In the genomic region with DNA sequence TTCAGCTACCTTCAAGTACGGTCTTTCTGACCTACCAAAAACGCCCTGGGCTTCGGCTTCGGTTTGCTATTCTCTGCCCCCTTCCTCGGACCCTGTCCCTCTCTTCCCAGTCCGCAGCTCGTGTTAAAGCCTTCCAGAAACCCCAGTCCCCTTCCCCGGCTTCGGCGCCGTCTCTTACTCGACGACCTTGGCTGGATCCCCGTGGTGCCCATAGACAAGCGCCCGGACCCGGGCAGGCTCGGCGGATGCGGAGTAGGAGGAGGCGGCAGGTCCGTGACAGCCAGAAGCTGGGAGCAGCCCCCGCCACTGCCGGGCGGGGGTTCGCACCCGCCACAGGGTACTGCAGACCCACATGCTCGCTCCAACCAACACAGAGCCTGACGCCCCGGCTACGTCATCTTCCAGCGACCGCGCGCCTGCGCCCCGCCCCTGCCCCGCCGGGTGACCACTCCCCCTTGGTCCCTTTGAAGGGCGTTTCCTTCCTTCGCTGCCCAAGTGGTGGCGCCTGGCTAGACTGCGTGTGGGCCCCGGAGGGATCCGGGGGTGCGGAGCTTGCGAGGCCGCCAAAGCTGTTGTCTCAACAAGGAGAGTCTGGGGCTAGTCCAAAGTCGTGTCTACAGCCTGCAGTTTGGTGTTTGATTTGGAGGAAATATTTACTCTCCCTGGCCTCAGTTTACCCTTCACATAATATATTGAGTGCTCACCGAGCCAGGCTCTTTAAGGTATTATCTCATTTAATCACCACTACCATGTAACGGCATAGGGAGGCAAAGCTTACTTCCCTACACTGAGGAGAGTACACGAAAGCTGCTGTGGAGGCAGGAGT, we compare ENCODE assay signal across 8 cellular contexts. TPM values are rescaled to one million over a fixed set of nuclear protein-coding genes. Genes with fewer than 3 reads are reported as not detected.
DNase-seq lines count a peak whose midpoint lies in the region; ATAC-seq and TF ChIP-seq lines count a peak whose summit lies in the region.

A gene with protein sequence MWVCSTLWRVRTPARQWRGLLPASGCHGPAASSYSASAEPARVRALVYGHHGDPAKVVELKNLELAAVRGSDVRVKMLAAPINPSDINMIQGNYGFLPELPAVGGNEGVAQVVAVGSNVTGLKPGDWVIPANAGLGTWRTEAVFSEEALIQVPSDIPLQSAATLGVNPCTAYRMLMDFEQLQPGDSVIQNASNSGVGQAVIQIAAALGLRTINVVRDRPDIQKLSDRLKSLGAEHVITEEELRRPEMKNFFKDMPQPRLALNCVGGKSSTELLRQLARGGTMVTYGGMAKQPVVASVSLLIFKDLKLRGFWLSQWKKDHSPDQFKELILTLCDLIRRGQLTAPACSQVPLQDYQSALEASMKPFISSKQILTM (minus strand): TSS at position 382 of the 826 bp plus-strand sequence. CDS start 28 bp downstream, at position 354.

- no peaks in the 10 kb centered on the region for H3K9me3 ChIP-seq in CD4-positive, CD25-positive, alpha-beta regulatory T cell (ENCODE audit: control insufficient read depth in 2 of 2, low read length in 2 of 2)
- H3K9me3 ChIP-seq in ectodermal cell (ENCODE audit: control insufficient read depth, low read length) (no peaks in the 10 kb centered on the region), lower lobe of right lung (no peaks in the 10 kb centered on the region)

- H3K4me1 Mint-ChIP-seq in CD4-positive, CD25-positive, alpha-beta regulatory T cell: peaks cover 14 to 27% (median 19%) of the 10 kb centered on the region in 4 donors
- H3K4me1 Mint-ChIP-seq in activated CD8-positive, alpha-beta T cell treated with anti-CD3 and anti-CD28 coated beads for 36 hours (ENCODE audit: low read depth): peaks cover 21% of the 10 kb centered on the region

- peak within 1 kb of the TSS; percentile 63 for H3K27ac ChIP-seq in CD4-positive, CD25-positive, alpha-beta regulatory T cell (ENCODE audit: insufficient read depth, low read length, poor library complexity, severe bottlenecking)
- H3K27ac ChIP-seq in ectodermal cell (ENCODE audit: insufficient read depth, low read depth, low read length, poor library complexity, severe bottlenecking) (no peak within 1 kb of the TSS), lower lobe of right lung (peak within 1 kb of the TSS; percentile 59)

- POLR2A ChIA-PET in activated CD8-positive, alpha-beta T cell treated with anti-CD3 and anti-CD28 coated beads for 36 hours (lab: Charles Lee): interaction anchor here (0.6 to 3.1 kb wide), 9 partner anchors 9 to 220 kb away, joined by 3 to 11 read pairs (median 3); partner anchors contain the start of gene SRSF4

- peak within 1 kb of the TSS; percentile 87 for H3K4me3 ChIP-seq in CD4-positive, CD25-positive, alpha-beta regulatory T cell (ENCODE audit: low read depth, low read length)
- H3K4me3 ChIP-seq in ectodermal cell (ENCODE audit: insufficient read depth, low read depth, low read length) (peak within 1 kb of the TSS; percentile 90), lower lobe of right lung (peak within 1 kb of the TSS; percentile 68)

- no peaks in the 10 kb centered on the region for H3K9me3 Mint-ChIP-seq in CD4-positive, CD25-positive, alpha-beta regulatory T cell
- no peaks in the 10 kb centered on the region for H3K9me3 Mint-ChIP-seq in activated CD8-positive, alpha-beta T cell treated with anti-CD3 and anti-CD28 coated beads for 36 hours

- no peaks in the 10 kb centered on the region for H3K36me3 Mint-ChIP-seq in CD4-positive, CD25-positive, alpha-beta regulatory T cell
- H3K36me3 Mint-ChIP-seq in activated CD8-positive, alpha-beta T cell treated with anti-CD3 and anti-CD28 coated beads for 36 hours (ENCODE audit: low read depth): no peaks in the 10 kb centered on the region

- H3K27me3 ChIP-seq in CD4-positive, CD25-positive, alpha-beta regulatory T cell (ENCODE audit: control insufficient read depth, insufficient read depth, low read length): no peaks in the 10 kb centered on the region
- H3K27me3 ChIP-seq in ectodermal cell (ENCODE audit: control insufficient read depth, insufficient read depth, low read length, poor library complexity, severe bottlenecking): peaks cover 30% of the 10 kb centered on the region
- no peaks in the 10 kb centered on the region for H3K27me3 ChIP-seq in lower lobe of right lung (ENCODE audit: low read depth)

- WGBS in ectodermal cell, 2 experiments: 4% methylated on average over 52 of the region's 52 CpGs

- peak within 1 kb of the TSS; percentile 91 to 97 (median 96) for H3K4me3 Mint-ChIP-seq in CD4-positive, CD25-positive, alpha-beta regulatory T cell
- H3K4me3 Mint-ChIP-seq in activated CD8-positive, alpha-beta T cell treated with anti-CD3 and anti-CD28 coated beads for 36 hours: peak within 1 kb of the TSS; percentile 97

- DNase-seq in CD4-positive, CD25-positive, alpha-beta regulatory T cell: peak; percentile 89 to 94 (median 92)
- DNase-seq in NCI-H82 treated with DMSO at 0.1 percent for 48 hours (lab: John Stamatoyannopoulos, UW; ENCODE audit: unreplicated experiment): peak; percentile 79
- peak; percentile 96 for DNase-seq in activated CD8-positive, alpha-beta T cell treated with anti-CD3 and anti-CD28 coated beads for 36 hours
- peak; percentile 95 for DNase-seq in lower lobe of right lung
- peak; percentile 92 to 95 (median 92) for DNase-seq in stimulated activated CD4-positive, alpha-beta T cell treated with anti-CD3 and anti-CD28 coated beads, TNF-alpha, amount 100 ng/mL, for 24 hours (ENCODE audit: low read depth in 3 of 3)

- H3K27me3 Mint-ChIP-seq in CD4-positive, CD25-positive, alpha-beta regulatory T cell: peaks cover 6% of the 10 kb centered on the region
- peaks cover 3% of the 10 kb centered on the region for H3K27me3 Mint-ChIP-seq in activated CD8-positive, alpha-beta T cell treated with anti-CD3 and anti-CD28 coated beads for 36 hours

- peak; percentile 97 to 98 for ATAC-seq in CD4-positive, CD25-positive, alpha-beta regulatory T cell (ENCODE audit: low read depth in 2 of 2)
- peak; percentile 95 for ATAC-seq in GM19351 (IDR thresholded peaks at IDR 0.05; ENCODE audit: unreplicated experiment)
- ATAC-seq in HG03558 (IDR thresholded peaks at IDR 0.05; ENCODE audit: extremely low read depth, unreplicated experiment): peak; percentile 78
- ATAC-seq in activated CD8-positive, alpha-beta T cell treated with anti-CD3 and anti-CD28 coated beads for 36 hours: peak; percentile 98
- peak; percentile 99 for ATAC-seq in lower lobe of right lung

- no peak for TF ChIP-seq CTCF in activated CD8-positive, alpha-beta T cell treated with anti-CD3 and anti-CD28 coated beads for 36 hours (IDR thresholded peaks at IDR 0.05)
- peak; percentile 25 for TF ChIP-seq CTCF in lower lobe of right lung (IDR thresholded peaks at IDR 0.05)

- peaks cover 17% of the 10 kb centered on the region for H3K4me1 ChIP-seq in CD4-positive, CD25-positive, alpha-beta regulatory T cell (ENCODE audit: control insufficient read depth, insufficient read depth, low read length, poor library complexity, severe bottlenecking)
- H3K4me1 ChIP-seq in ectodermal cell (ENCODE audit: control insufficient read depth, insufficient read depth, low read length) (peaks cover 10% of the 10 kb centered on the region), lower lobe of right lung (peaks cover 11% of the 10 kb centered on the region)

- H3K36me3 ChIP-seq in CD4-positive, CD25-positive, alpha-beta regulatory T cell (ENCODE audit: control insufficient read depth, insufficient read depth, low read length): no peaks in the 10 kb centered on the region
- no peaks in the 10 kb centered on the region for H3K36me3 ChIP-seq in ectodermal cell (ENCODE audit: control insufficient read depth, insufficient read depth, low read length)
- peaks cover under 1% of the 10 kb centered on the region for H3K36me3 ChIP-seq in lower lobe of right lung

- peak within 1 kb of the TSS; percentile 84 to 95 (median 95) for H3K27ac Mint-ChIP-seq in CD4-positive, CD25-positive, alpha-beta regulatory T cell
- H3K27ac Mint-ChIP-seq in activated CD8-positive, alpha-beta T cell treated with anti-CD3 and anti-CD28 coated beads for 36 hours: peak within 1 kb of the TSS; percentile 89

- intact Hi-C loops in activated CD8-positive, alpha-beta T cell treated with anti-CD3 and anti-CD28 coated beads for 36 hours (cut with micrococcal nuclease): no loop called here
- intact Hi-C loops in lower lobe of right lung (cut with DNase I): no loop called here

- CTCF ChIA-PET in activated CD8-positive, alpha-beta T cell treated with anti-CD3 and anti-CD28 coated beads for 36 hours (lab: Charles Lee): interaction anchor here (0.7 to 2.1 kb wide), 7 partner anchors 10 to 1488 kb away, joined by 3 to 11 read pairs (median 3); partner anchors contain the start of gene SRSF4

RNA-seq across cellular contexts. Expression of the gene that starts here (rescaled TPM):
- total RNA-seq in CD4-positive, CD25-positive, alpha-beta regulatory T cell: 11.6 TPM
- polyA plus RNA-seq in CD4-positive, CD25-positive, alpha-beta regulatory T cell: 10 to 100 TPM; 10.1 to 16.3 (median 13.2) TPM
- total RNA-seq in activated CD8-positive, alpha-beta T cell treated with anti-CD3 and anti-CD28 coated beads for 36 hours: 10 to 100 TPM; 42.2 to 43.5 TPM
- polyA plus RNA-seq in ectodermal cell (2013, experiment 1 of 4): 29.1 TPM
- polyA plus RNA-seq in ectodermal cell (2013, experiment 2 of 4): 33.0 TPM
- 26.3 TPM for polyA plus RNA-seq in ectodermal cell (2013, experiment 3 of 4)
- 33.2 TPM for polyA plus RNA-seq in ectodermal cell (2013, experiment 4 of 4)
- 16.9 TPM for total RNA-seq in lower lobe of right lung
